In genomic region chr5:72842816-72843215, GRCh38 we compare ENCODE assay signal across 9 cellular contexts. TPM values are rescaled to one million over a fixed set of nuclear protein-coding genes. Genes with fewer than 3 reads are reported as not detected.
DNase-seq lines count a peak whose midpoint lies in the region; ATAC-seq and TF ChIP-seq lines count a peak whose summit lies in the region.
"Had no signal": no experiment of that assay in that cellular context is flagged by ENCODE, and none has a peak within 500 bp of the region (broad histone marks: within the 10 kb centered on the region; RNA-seq: fewer than 3 reads in every experiment).

No MANE protein-coding gene starts in this region.

- H3K4me1 Mint-ChIP-seq in glutamatergic neuron (ENCODE audit: low read depth, unreplicated experiment) = peaks cover 29% of the 10 kb centered on the region

- peak overlapping the region; percentile 10 for H3K4me3 Mint-ChIP-seq in glutamatergic neuron (ENCODE audit: unreplicated experiment)

- H3K36me3 ChIP-seq in RWPE2 (ENCODE audit: low read depth) (no peaks in the 10 kb centered on the region), thoracic aorta (no peaks in the 10 kb centered on the region)

- no peak for DNase-seq in activated naive CD4-positive, alpha-beta T cell treated with anti-CD3 and anti-CD28 coated beads, Interleukin-2, amount 50 U/mL, for 72 hours (ENCODE audit: low spot score in 2 of 2)
- DNase-seq in activated naive CD4-positive, alpha-beta T cell (lab: John Stamatoyannopoulos, UW) = no peak
- DNase-seq in RWPE2 (ENCODE audit: low spot score) (no peak), glutamatergic neuron (no peak), thoracic aorta (ENCODE audit: low spot score) (no peak), cortex of kidney (lab: John Stamatoyannopoulos, UW) (no peak), putamen (ENCODE audit: low spot score) (no peak)

- H3K4me3 ChIP-seq in RWPE2 (ENCODE audit: severe bottlenecking) (no peak overlapping the region), thoracic aorta (no peak overlapping the region)

- H3K4me1 ChIP-seq in RWPE2 (ENCODE audit: insufficient read depth, poor library complexity, severe bottlenecking) (peaks cover 58% of the 10 kb centered on the region), thoracic aorta (ENCODE audit: control insufficient read depth in 1 of 2, low read depth in 2 of 2) (peaks cover 44 to 89% of the 10 kb centered on the region in 2 donors)

- H3K9me3 ChIP-seq in RWPE2 (ENCODE audit: severe bottlenecking) (no peaks in the 10 kb centered on the region), thoracic aorta (no peaks in the 10 kb centered on the region)

- peak; percentile 69 to 89 for ATAC-seq in activated naive CD4-positive, alpha-beta T cell treated with anti-CD3 and anti-CD28 coated beads, Interleukin-2, amount 50 U/mL, for 72 hours
- peak; percentile 66 for ATAC-seq in RWPE2 (ENCODE audit: low read depth)
- ATAC-seq in thoracic aorta (ENCODE audit: insufficient number of reproducible peaks, low FRiP score, low read depth) = peak; percentile 17
- ATAC-seq in GM18519 (IDR thresholded peaks at IDR 0.05; ENCODE audit: low FRiP score, unreplicated experiment) = no peak

- H3K27me3 ChIP-seq in RWPE2 (ENCODE audit: insufficient read depth, poor library complexity, severe bottlenecking) = no peaks in the 10 kb centered on the region
- H3K27me3 ChIP-seq in thoracic aorta (replicated peaks; ENCODE audit: insufficient read depth) = no peaks in the 10 kb centered on the region

- TF ChIP-seq CTCF in RWPE2 (IDR thresholded peaks at IDR 0.05; ENCODE audit: poor library complexity, severe bottlenecking) = peak; percentile 50
- TF ChIP-seq CTCF in glutamatergic neuron (IDR thresholded peaks at IDR 0.05; ENCODE audit: partially characterized antibody, unreplicated experiment) = no peak
- no peak for TF ChIP-seq CTCF in thoracic aorta (IDR thresholded peaks at IDR 0.05)

- no peak overlapping the region for H3K27ac Mint-ChIP-seq in activated naive CD4-positive, alpha-beta T cell treated with anti-CD3 and anti-CD28 coated beads, Interleukin-2, amount 50 U/mL, for 72 hours
- H3K27ac Mint-ChIP-seq in glutamatergic neuron (ENCODE audit: unreplicated experiment) = no peak overlapping the region

- H3K27ac ChIP-seq in RWPE2 (ENCODE audit: poor library complexity, severe bottlenecking) (peak overlapping the region; percentile 22), thoracic aorta (no peak overlapping the region)
- H3K27ac ChIP-seq: C4-2B had no signal

- no peaks in the 10 kb centered on the region for H3K9me3 Mint-ChIP-seq in activated naive CD4-positive, alpha-beta T cell treated with anti-CD3 and anti-CD28 coated beads, Interleukin-2, amount 50 U/mL, for 72 hours
- peaks cover 4% of the 10 kb centered on the region for H3K9me3 Mint-ChIP-seq in glutamatergic neuron (ENCODE audit: unreplicated experiment)

- H3K27me3 Mint-ChIP-seq in glutamatergic neuron (ENCODE audit: unreplicated experiment) = peaks cover 3% of the 10 kb centered on the region

- H3K36me3 Mint-ChIP-seq in activated naive CD4-positive, alpha-beta T cell treated with anti-CD3 and anti-CD28 coated beads, Interleukin-2, amount 50 U/mL, for 72 hours = no peaks in the 10 kb centered on the region
- no peaks in the 10 kb centered on the region for H3K36me3 Mint-ChIP-seq in glutamatergic neuron (ENCODE audit: unreplicated experiment)

RNA-seq across cellular contexts. Expression of gene TNPO1, which starts 26.4 kb away (rescaled TPM):
- 10 to 100 TPM; 87.4 to 93.0 TPM for total RNA-seq in activated naive CD4-positive, alpha-beta T cell treated with anti-CD3 and anti-CD28 coated beads, Interleukin-2, amount 50 U/mL, for 72 hours
- 289 TPM for total RNA-seq in glutamatergic neuron (ENCODE audit: unreplicated experiment)
- 100 to 1,000 TPM in 1 of 2 donors, 10 to 100 TPM in 1; 75.8 to 150 TPM for total RNA-seq in thoracic aorta
